25 cellular contexts compared by ENCODE assay signal in the genomic region with DNA sequence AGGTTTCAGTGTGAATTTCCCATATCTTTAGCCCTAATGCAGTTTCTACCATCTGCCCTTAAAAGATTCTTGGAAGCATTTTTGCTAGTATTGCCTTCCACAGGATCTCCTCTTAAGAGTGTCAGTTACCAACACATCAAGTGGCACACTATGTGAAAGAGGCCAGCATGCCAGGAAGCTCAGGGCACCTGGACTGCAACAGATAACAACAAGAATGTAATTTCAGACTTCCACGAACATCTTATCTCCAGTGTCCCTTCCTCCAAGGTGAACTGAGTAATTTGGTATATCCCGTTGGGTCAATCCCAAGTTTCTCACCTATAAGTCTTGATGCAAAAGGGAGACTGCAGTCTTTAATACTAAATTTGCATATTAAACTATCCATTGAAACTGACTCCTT.
DNase-seq lines count a peak whose midpoint lies in the region; ATAC-seq and TF ChIP-seq lines count a peak whose summit lies in the region.
"Had no signal": no experiment of that assay in that cellular context is flagged by ENCODE, and none has a peak within 500 bp of the region (broad histone marks: within the 10 kb centered on the region; RNA-seq: fewer than 3 reads in every experiment).

No MANE protein-coding gene starts in this region.

- peak overlapping the region; percentile 68 for H3K27ac ChIP-seq in VCaP
- H3K27ac ChIP-seq: coronary artery, Peyer's patch, right lobe of liver, SJCRH30, thoracic aorta, uterus had no signal

- DNase-seq in NCI-H2171 treated with DMSO at 0.1 percent for 48 hours (lab: John Stamatoyannopoulos, UW) (peak; percentile 86), NCI-H2171 (lab: John Stamatoyannopoulos, UW) (no peak), NCI-H2196 (lab: John Stamatoyannopoulos, UW; ENCODE audit: unreplicated experiment) (peak; percentile 26), nephron progenitor cell (no peak), D341Med (ENCODE audit: low spot score) (no peak), NCI-H510A treated with DMSO at 0.1 percent for 48 hours (lab: John Stamatoyannopoulos, UW) (no peak)
- no peak for DNase-seq in effector memory CD8-positive, alpha-beta T cell
- DNase-seq: activated CD4-positive, alpha-beta T cell treated with anti-CD3 and anti-CD28 coated beads, Interleukin-2, amount 50 U/mL, for 48 hours; activated gamma-delta T cell treated with Interleukin-2 at 50 U/mL for 16 hours; activated naive CD8-positive, alpha-beta T cell treated with anti-CD3 and anti-CD28 coated beads, Interleukin-2, amount 10 ng/mL, durations not matched to agents 7 days and 5 days; activated T-cell treated with anti-CD3 and anti-CD28 coated beads, Interleukin-2, amount 50 U/mL, for 48 hours; aorta; effector memory CD4-positive, alpha-beta T cell; naive B cell; Peyer's patch; right lobe of liver; stimulated activated CD8-positive, alpha-beta memory T cell treated with anti-CD3 and anti-CD28 coated beads, Interleukin-4, amount 100 ng/mL, for 48 hours; stimulated activated naive CD8-positive, alpha-beta T cell treated with anti-CD3 and anti-CD28 coated beads, Interleukin-15, amount 100 ng/mL, for 72 hours; uterus had no signal

- H3K4me1 Mint-ChIP-seq in nephron progenitor cell = no peaks in the 10 kb centered on the region
- peaks cover 19 to 26% of the 10 kb centered on the region in 2 donors for H3K4me1 Mint-ChIP-seq in effector memory CD8-positive, alpha-beta T cell (ENCODE audit: low read depth in 2 of 2)

- no peak for TF ChIP-seq CTCF in VCaP (conservative IDR thresholded peaks at IDR 0.05)
- peak; percentile 3 for TF ChIP-seq CTCF in nephron progenitor cell (IDR thresholded peaks at IDR 0.05)

- no peaks in the 10 kb centered on the region for H3K36me3 Mint-ChIP-seq in nephron progenitor cell (ENCODE audit: low read depth)
- peaks cover 2% of the 10 kb centered on the region for H3K36me3 Mint-ChIP-seq in effector memory CD8-positive, alpha-beta T cell (ENCODE audit: insufficient read depth)
- H3K36me3 Mint-ChIP-seq: naive B cell had no signal

- H3K27ac Mint-ChIP-seq in nephron progenitor cell = no peak overlapping the region
- no peak overlapping the region for H3K27ac Mint-ChIP-seq in effector memory CD8-positive, alpha-beta T cell
- H3K27ac Mint-ChIP-seq: activated naive CD8-positive, alpha-beta T cell treated with anti-CD3 and anti-CD28 coated beads, Interleukin-2, amount 10 ng/mL, durations not matched to agents 7 days and 5 days; naive B cell; progenitor cell of endocrine pancreas; stimulated activated naive CD8-positive, alpha-beta T cell treated with anti-CD3 and anti-CD28 coated beads, Interleukin-15, amount 100 ng/mL, for 72 hours had no signal

- ATAC-seq in effector memory CD8-positive, alpha-beta T cell (replicated peaks) = no peak

- no peaks in the 10 kb centered on the region for H3K9me3 Mint-ChIP-seq in nephron progenitor cell
- H3K9me3 Mint-ChIP-seq in effector memory CD8-positive, alpha-beta T cell = no peaks in the 10 kb centered on the region
- H3K9me3 Mint-ChIP-seq: activated naive CD8-positive, alpha-beta T cell treated with anti-CD3 and anti-CD28 coated beads, Interleukin-2, amount 10 ng/mL, durations not matched to agents 7 days and 5 days; CD4-positive, CD25-positive, alpha-beta regulatory T cell; naive B cell; stimulated activated naive CD8-positive, alpha-beta T cell treated with anti-CD3 and anti-CD28 coated beads, Interleukin-15, amount 100 ng/mL, for 72 hours had no signal

- peaks cover 4% of the 10 kb centered on the region for H3K27me3 Mint-ChIP-seq in nephron progenitor cell (ENCODE audit: low read depth, poor library complexity)
- H3K27me3 Mint-ChIP-seq in effector memory CD8-positive, alpha-beta T cell = no peaks in the 10 kb centered on the region
- H3K27me3 Mint-ChIP-seq: activated naive CD8-positive, alpha-beta T cell treated with anti-CD3 and anti-CD28 coated beads, Interleukin-2, amount 10 ng/mL, durations not matched to agents 7 days and 5 days; CD4-positive, CD25-positive, alpha-beta regulatory T cell; naive B cell; progenitor cell of endocrine pancreas; stimulated activated naive CD8-positive, alpha-beta T cell treated with anti-CD3 and anti-CD28 coated beads, Interleukin-15, amount 100 ng/mL, for 72 hours had no signal

- no peak overlapping the region for H3K4me3 Mint-ChIP-seq in nephron progenitor cell
- H3K4me3 Mint-ChIP-seq in effector memory CD8-positive, alpha-beta T cell = no peak overlapping the region
- H3K4me3 Mint-ChIP-seq: activated naive CD8-positive, alpha-beta T cell treated with anti-CD3 and anti-CD28 coated beads, Interleukin-2, amount 10 ng/mL, durations not matched to agents 7 days and 5 days; CD4-positive, CD25-positive, alpha-beta regulatory T cell; naive B cell; stimulated activated naive CD8-positive, alpha-beta T cell treated with anti-CD3 and anti-CD28 coated beads, Interleukin-15, amount 100 ng/mL, for 72 hours had no signal

Comparison
In these comparisons a context has a peak if more than half of its experiments do, and no peak if none do; other contexts are left out.
1. DNase-seq: peak in NCI-H2171 treated with DMSO at 0.1 percent for 48 hours (single experiment) and NCI-H2196 (single experiment); none in NCI-H2171 (single experiment), nephron progenitor cell (single experiment), D341Med (single experiment), effector memory CD8-positive, alpha-beta T cell (0 of 3) and NCI-H510A treated with DMSO at 0.1 percent for 48 hours (single experiment).